Comparison of ENCODE assay signal across 9 cellular contexts in the genomic region with DNA sequence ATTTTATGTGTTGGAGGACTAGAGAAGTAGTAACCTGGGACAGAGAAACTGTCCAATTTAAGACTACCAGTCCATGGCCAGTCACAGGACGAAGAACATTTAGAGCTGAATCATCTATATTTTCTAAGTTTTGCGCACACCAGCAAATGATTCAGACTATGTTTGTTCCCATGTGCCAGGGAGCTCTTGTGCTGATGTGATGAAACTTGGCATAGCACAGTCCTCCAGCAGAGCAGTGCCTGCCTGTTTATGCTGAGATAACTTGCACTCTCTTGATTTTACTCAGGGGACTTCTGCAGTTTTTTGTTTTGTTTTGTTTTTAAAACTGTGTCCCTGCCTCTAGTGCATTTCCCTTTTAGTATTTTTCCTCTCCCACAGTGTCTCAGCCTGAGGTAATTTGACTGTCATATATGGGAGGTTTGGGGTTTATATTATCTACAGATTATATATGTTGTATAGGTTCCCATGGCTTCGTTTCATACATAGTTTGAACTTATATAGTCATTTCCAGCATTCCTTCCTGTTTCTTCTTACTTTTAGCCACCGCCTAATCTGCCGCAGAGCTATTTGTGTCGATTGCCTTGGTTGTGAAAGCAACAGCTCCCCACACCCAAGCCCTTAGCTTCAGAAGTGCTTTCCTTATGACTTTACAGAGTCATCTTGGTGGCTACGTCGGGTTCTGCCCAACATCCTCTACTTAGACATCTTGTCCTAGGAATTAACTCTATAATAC. TPM values are rescaled to one million over a fixed set of nuclear protein-coding genes. Genes with fewer than 3 reads are reported as not detected.
DNase-seq lines count a peak whose midpoint lies in the region; ATAC-seq and TF ChIP-seq lines count a peak whose summit lies in the region.
"Had no signal": no experiment of that assay in that cellular context is flagged by ENCODE, and none has a peak within 500 bp of the region (broad histone marks: within the 10 kb centered on the region; RNA-seq: fewer than 3 reads in every experiment).

No MANE protein-coding gene starts in this region.

- H3K27ac ChIP-seq in CD4-positive, alpha-beta memory T cell (ENCODE audit: low read depth, low read length): no peak overlapping the region
- H3K27ac ChIP-seq in IMR-90 (ENCODE audit: insufficient read depth, low read length): no peak overlapping the region
- H3K27ac ChIP-seq in ascending aorta: peak overlapping the region; percentile 73 to 76
- peak overlapping the region; percentile 88 to 89 for H3K27ac ChIP-seq in tibial artery
- H3K27ac ChIP-seq: cardiac muscle cell had no signal

- H3K4me1 ChIP-seq in CD4-positive, alpha-beta memory T cell (ENCODE audit: insufficient read depth, low read length): no peaks in the 10 kb centered on the region
- H3K4me1 ChIP-seq in IMR-90 (ENCODE audit: control insufficient read depth, insufficient read depth, low read length): no peaks in the 10 kb centered on the region
- H3K4me1 ChIP-seq in ascending aorta: peaks cover 0 to 8% of the 10 kb centered on the region in 2 donors
- peaks cover 4 to 56% (median 30%) of the 10 kb centered on the region in 4 donors for H3K4me1 ChIP-seq in tibial artery

- no peaks in the 10 kb centered on the region for H3K9me3 ChIP-seq in CD4-positive, alpha-beta memory T cell (ENCODE audit: control insufficient read depth in 1 of 2, low read length in 2 of 2)
- no peaks in the 10 kb centered on the region for H3K9me3 ChIP-seq in IMR-90 (ENCODE audit: control insufficient read depth, insufficient read depth, low read length)
- H3K9me3 ChIP-seq in ascending aorta: no peaks in the 10 kb centered on the region
- H3K9me3 ChIP-seq in tibial artery: no peaks in the 10 kb centered on the region

- H3K36me3 ChIP-seq in CD4-positive, alpha-beta memory T cell (ENCODE audit: insufficient read depth, low read length): no peaks in the 10 kb centered on the region
- H3K36me3 ChIP-seq in IMR-90 (ENCODE audit: control insufficient read depth, insufficient read depth, low read length) (no peaks in the 10 kb centered on the region), ascending aorta (no peaks in the 10 kb centered on the region), tibial artery (no peaks in the 10 kb centered on the region)
- H3K36me3 ChIP-seq: cardiac muscle cell had no signal

- BruUV-seq in IMR-90 (replicated peaks; lab: Mats Ljungman, UMichigan): no TSS peak

- peak overlapping the region; percentile 4 to 70 (median 58) for H3K4me3 Mint-ChIP-seq in CD4-positive, alpha-beta memory T cell
- H3K4me3 Mint-ChIP-seq in memory B cell: peak overlapping the region; percentile 74

- H3K79me1 ChIP-seq in IMR-90 (ENCODE audit: low read depth in 1 of 2, low read length in 2 of 2): no peaks in the 10 kb centered on the region

- dilution Hi-C loops in IMR-90 (cut with HindIII; ENCODE audit: low sequenced_read_pairs, unreplicated experiment): no loop called here

- H3K27ac Mint-ChIP-seq in CD4-positive, alpha-beta memory T cell: peak overlapping the region in 2 of 7 donors; percentile 20 to 50
- H3K27ac Mint-ChIP-seq in memory B cell: peak overlapping the region; percentile 76

- H3K23ac ChIP-seq in IMR-90 (ENCODE audit: low read depth, low read length): no peak overlapping the region

- intact Hi-C loops in CD4-positive, alpha-beta memory T cell (cut with micrococcal nuclease): no loop called here
- intact Hi-C loops in IMR-90 (cut with micrococcal nuclease): no loop called here
- intact Hi-C loops in ascending aorta (cut with DNase I): loop anchor here (2.0 to 5.0 kb wide), 2 partner anchors 47 to 611 kb away; no protein-coding TSS in a partner anchor
- intact Hi-C loops in tibial artery (cut with DNase I; ENCODE audit: low total_unique reads): no loop called here

- H4K20me1 ChIP-seq in IMR-90 (ENCODE audit: insufficient read depth, low read length): no peaks in the 10 kb centered on the region

- H3K4ac ChIP-seq in IMR-90 (ENCODE audit: low read depth, low read length): no peak overlapping the region

- H4K5ac ChIP-seq in IMR-90 (ENCODE audit: low read depth, low read length): no peak overlapping the region

- no peak overlapping the region for H3K9ac ChIP-seq in IMR-90 (ENCODE audit: low read depth, low read length)

- H4K91ac ChIP-seq in IMR-90 (ENCODE audit: insufficient read depth, low read depth, low read length): no peak overlapping the region

- H3K14ac ChIP-seq in IMR-90 (replicated peaks; ENCODE audit: low read depth, low read length): no peak overlapping the region

- no peak overlapping the region for H2AK9ac ChIP-seq in IMR-90 (replicated peaks; ENCODE audit: low read depth, low read length, poor library complexity)

- H2BK15ac ChIP-seq in IMR-90 (ENCODE audit: low read depth, low read length): no peak overlapping the region

- H3K9me1 ChIP-seq in IMR-90 (ENCODE audit: insufficient read depth, low read length): no peaks in the 10 kb centered on the region

- no peak overlapping the region for H3K4me3 ChIP-seq in CD4-positive, alpha-beta memory T cell (ENCODE audit: low read length in 2 of 2)
- no peak overlapping the region for H3K4me3 ChIP-seq in IMR-90 (ENCODE audit: insufficient read depth, low read depth, low read length)
- H3K4me3 ChIP-seq in ascending aorta: peak overlapping the region in 1 of 2 donors; percentile 14
- H3K4me3 ChIP-seq in tibial artery: peak overlapping the region; percentile 23 to 30
- H3K4me3 ChIP-seq: cardiac muscle cell had no signal

- H3K56ac ChIP-seq in IMR-90 (ENCODE audit: extremely low read depth, insufficient read depth, low read length): no peak overlapping the region

- no peaks in the 10 kb centered on the region for H3K9me3 Mint-ChIP-seq in CD4-positive, alpha-beta memory T cell
- H3K9me3 Mint-ChIP-seq in memory B cell: no peaks in the 10 kb centered on the region

- H3K27me3 Mint-ChIP-seq in CD4-positive, alpha-beta memory T cell: peaks cover 6 to 8% of the 10 kb centered on the region in 2 donors
- peaks cover 2% of the 10 kb centered on the region for H3K27me3 Mint-ChIP-seq in memory B cell

- H2AK5ac ChIP-seq in IMR-90 (ENCODE audit: low read depth, low read length): no peak overlapping the region

- H3K18ac ChIP-seq in IMR-90 (ENCODE audit: low read depth, low read length): no peak overlapping the region

- no peaks in the 10 kb centered on the region for H3K36me3 Mint-ChIP-seq in CD4-positive, alpha-beta memory T cell
- no peaks in the 10 kb centered on the region for H3K36me3 Mint-ChIP-seq in memory B cell

- CTCF ChIA-PET in CD4-positive, alpha-beta memory T cell (lab: Charles Lee; ENCODE audit: partially characterized antibody): no interaction called here
- CTCF ChIA-PET in IMR-90 (lab: Yijun Ruan, JAX): no interaction called here

- H2AFZ ChIP-seq in IMR-90 (replicated peaks; ENCODE audit: low read length, poor library complexity): no peak overlapping the region

- peak; percentile 69 for ATAC-seq in GM21447 (IDR thresholded peaks at IDR 0.05; ENCODE audit: unreplicated experiment)
- ATAC-seq in IMR-90 (ENCODE audit: low read depth): no peak
- ATAC-seq in memory B cell (ENCODE audit: low read depth): peak; percentile 64
- ATAC-seq in GM18517 (IDR thresholded peaks at IDR 0.05; ENCODE audit: unreplicated experiment): no peak

- TF ChIP-seq RAD21 in IMR-90 (IDR thresholded peaks at IDR 0.05; ENCODE audit: low read length): no peak

- H3K27me3 ChIP-seq in CD4-positive, alpha-beta memory T cell (ENCODE audit: insufficient read depth, low read length): no peaks in the 10 kb centered on the region
- H3K27me3 ChIP-seq in IMR-90 (ENCODE audit: control insufficient read depth, insufficient read depth, low read length): no peaks in the 10 kb centered on the region
- no peaks in the 10 kb centered on the region for H3K27me3 ChIP-seq in ascending aorta
- H3K27me3 ChIP-seq in tibial artery: no peaks in the 10 kb centered on the region
- H3K27me3 ChIP-seq: cardiac muscle cell had no signal

- DNase-seq in CD4-positive, alpha-beta memory T cell: peak in 4 of 5 donors; percentile 4 to 44 (median 13)
- DNase-seq in IMR-90: peak; percentile 0
- peak; percentile 25 to 77 for DNase-seq in ascending aorta (ENCODE audit: low spot score in 2 of 2)
- no peak for DNase-seq in memory B cell (ENCODE audit: low spot score in 2 of 2)
- peak; percentile 78 to 84 for DNase-seq in tibial artery
- no peak for DNase-seq in midbrain (lab: John Stamatoyannopoulos, UW)

- no peak overlapping the region for H4K8ac ChIP-seq in IMR-90 (ENCODE audit: low read depth in 2 of 2, low read length in 2 of 2)

- no peak overlapping the region for H2BK120ac ChIP-seq in IMR-90 (ENCODE audit: low read depth, low read length)

- WGBS in IMR-90 (ENCODE audit: extremely low coverage in 2 of 2, insufficient read length in 1 of 2), 2 experiments: 85% methylated on average over 3 of the region's 8 CpGs; no CpG with 5 or more reads in 1 of the 2 experiments

- no peak overlapping the region for H2BK20ac ChIP-seq in IMR-90 (ENCODE audit: low read depth, low read length)

- peaks cover 7 to 14% (median 9%) of the 10 kb centered on the region in 4 donors for H3K4me1 Mint-ChIP-seq in CD4-positive, alpha-beta memory T cell
- peaks cover 7% of the 10 kb centered on the region for H3K4me1 Mint-ChIP-seq in memory B cell

- TF ChIP-seq CTCF in IMR-90 (conservative IDR thresholded peaks at IDR 0.05; ENCODE audit: low read depth, low read length): no peak
- no peak for TF ChIP-seq CTCF in ascending aorta (IDR thresholded peaks at IDR 0.05)
- no peak for TF ChIP-seq CTCF in tibial artery (IDR thresholded peaks at IDR 0.05)

- no peak for TF ChIP-seq POLR2A in IMR-90 (IDR thresholded peaks at IDR 0.05; ENCODE audit: low read depth, low read length)

- H2BK5ac ChIP-seq in IMR-90 (ENCODE audit: low read depth, low read length, poor library complexity, severe bottlenecking): no peak overlapping the region

- in situ Hi-C loops in IMR-90 (cut with MboI; ENCODE audit: low sequenced_read_pairs): no loop called here

- POLR2A ChIA-PET in CD4-positive, alpha-beta memory T cell (lab: Charles Lee; ENCODE audit: partially characterized antibody): interaction anchor here (1.6 kb wide), 1 partner anchor 45 kb away, joined by 6 read pairs; a partner anchor contains a TSS
- POLR2A ChIA-PET in IMR-90 (lab: Charles Lee; ENCODE audit: unreplicated experiment): no interaction called here

- no peak overlapping the region for H3K4me2 ChIP-seq in IMR-90 (ENCODE audit: low read depth, low read length)

TF ChIP-seq in IMR-90, 13 proteins besides CTCF, POLR2A, EP300 and RAD21 (continues in another document):
- TF ChIP-seq CEBPB (IDR thresholded peaks at IDR 0.05; ENCODE audit: low read depth, low read length): no peak
- TF ChIP-seq CHD1 (IDR thresholded peaks at IDR 0.05; ENCODE audit: low read depth, low read length): no peak
- no peak for TF ChIP-seq SMC3 (IDR thresholded peaks at IDR 0.05; ENCODE audit: low read depth, low read length)
- no peak for TF ChIP-seq MXI1 (IDR thresholded peaks at IDR 0.05; ENCODE audit: borderline replicate concordance, low read depth, low read length)
- no peak for TF ChIP-seq NFE2L2 (IDR thresholded peaks at IDR 0.05; ENCODE audit: low read depth, low read length)

RNA-seq across cellular contexts. Expression of a gene that starts 45.5 kb away (rescaled TPM):
- total RNA-seq in CD4-positive, alpha-beta memory T cell: 1 to 10 TPM; 5.1 to 6.5 TPM
- polyA plus RNA-seq in CD4-positive, alpha-beta memory T cell: 1 to 10 TPM in 1 of 2 donors, under 1 TPM in 1; 0.84 to 1.8 TPM
- total RNA-seq in IMR-90 (2012; rRNA removed) (0.18 and 0.28 TPM in 2 replicates), ascending aorta (20.3 TPM)
- polyA plus RNA-seq in IMR-90 (2012; rRNA removed): 0.09 and 0.14 TPM in 2 replicates
- 0.02 and 0.09 TPM in 2 replicates for polyA plus RNA-seq in IMR-90 (2012; cell fraction: cytosol; rRNA removed)
- 0.03 and 0.06 TPM in 2 replicates for polyA plus RNA-seq in IMR-90 (2012; cell fraction: nucleus; rRNA removed; ENCODE audit: low replicate concordance)

Comparison
In these comparisons a context has a peak if more than half of its experiments do, and no peak if none do; other contexts are left out.
1. DNase-seq: peak in CD4-positive, alpha-beta memory T cell (4 of 5), IMR-90 (single experiment), ascending aorta (2 of 2) and tibial artery (2 of 2); none in memory B cell (0 of 2) and midbrain (single experiment).
2. H3K27ac ChIP-seq: peak in ascending aorta (2 of 2) and tibial artery (2 of 2); none in CD4-positive, alpha-beta memory T cell (single experiment) and IMR-90 (single experiment).
3. H3K4me3 ChIP-seq: peak in tibial artery (2 of 2); none in CD4-positive, alpha-beta memory T cell (0 of 2) and IMR-90 (single experiment).
4. ATAC-seq: peak in GM21447 (single experiment) and memory B cell (single experiment); none in IMR-90 (single experiment) and GM18517 (single experiment).